ENCODE assay signal across 2 cellular contexts in genomic region chr1:47752048-47752451, GRCh38.
TF ChIP-seq lines count a peak whose summit lies in the region.

No MANE protein-coding gene starts in this region.

TF ChIP-seq in IMR-90, 13 proteins besides CTCF, POLR2A, EP300 and RAD21:
- no peak for TF ChIP-seq MAZ (IDR thresholded peaks at IDR 0.05; ENCODE audit: borderline replicate concordance, low read depth, low read length)
- no peak for TF ChIP-seq MXI1 (IDR thresholded peaks at IDR 0.05; ENCODE audit: borderline replicate concordance, low read depth, low read length)
- no peak for TF ChIP-seq FOS (IDR thresholded peaks at IDR 0.05; ENCODE audit: low read depth, low read length)
- no peak for TF ChIP-seq BHLHE40 (IDR thresholded peaks at IDR 0.05; ENCODE audit: low read depth, low read length)
- TF ChIP-seq RCOR1 (IDR thresholded peaks at IDR 0.05; ENCODE audit: insufficient replicate concordance, low read length), result no peak
- TF ChIP-seq CEBPB (IDR thresholded peaks at IDR 0.05; ENCODE audit: low read depth, low read length), result no peak
- no peak for TF ChIP-seq SMC3 (IDR thresholded peaks at IDR 0.05; ENCODE audit: low read depth, low read length)
- no peak for TF ChIP-seq NFE2L2 (IDR thresholded peaks at IDR 0.05; ENCODE audit: low read depth, low read length)
- TF ChIP-seq USF2 (IDR thresholded peaks at IDR 0.05; ENCODE audit: low read depth, low read length), result no peak
- TF ChIP-seq, protein P1, sequence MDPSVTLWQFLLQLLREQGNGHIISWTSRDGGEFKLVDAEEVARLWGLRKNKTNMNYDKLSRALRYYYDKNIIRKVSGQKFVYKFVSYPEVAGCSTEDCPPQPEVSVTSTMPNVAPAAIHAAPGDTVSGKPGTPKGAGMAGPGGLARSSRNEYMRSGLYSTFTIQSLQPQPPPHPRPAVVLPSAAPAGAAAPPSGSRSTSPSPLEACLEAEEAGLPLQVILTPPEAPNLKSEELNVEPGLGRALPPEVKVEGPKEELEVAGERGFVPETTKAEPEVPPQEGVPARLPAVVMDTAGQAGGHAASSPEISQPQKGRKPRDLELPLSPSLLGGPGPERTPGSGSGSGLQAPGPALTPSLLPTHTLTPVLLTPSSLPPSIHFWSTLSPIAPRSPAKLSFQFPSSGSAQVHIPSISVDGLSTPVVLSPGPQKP (IDR thresholded peaks at IDR 0.05; ENCODE audit: borderline replicate concordance, low read depth, low read length), result no peak
- TF ChIP-seq CHD1 (IDR thresholded peaks at IDR 0.05; ENCODE audit: low read depth, low read length), result no peak

TF ChIP-seq in endothelial cell of umbilical vein, 7 proteins besides CTCF, POLR2A, EP300 and RAD21:
- TF ChIP-seq, protein P2, sequence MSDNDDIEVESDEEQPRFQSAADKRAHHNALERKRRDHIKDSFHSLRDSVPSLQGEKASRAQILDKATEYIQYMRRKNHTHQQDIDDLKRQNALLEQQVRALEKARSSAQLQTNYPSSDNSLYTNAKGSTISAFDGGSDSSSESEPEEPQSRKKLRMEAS (IDR thresholded peaks at IDR 0.05; ENCODE audit: insufficient read depth, insufficient read length), result no peak
- TF ChIP-seq MYC (IDR thresholded peaks at IDR 0.05; ENCODE audit: low read depth, low read length), result no peak
- TF ChIP-seq EZH2 (IDR thresholded peaks at IDR 0.05; ENCODE audit: borderline replicate concordance, low read depth, low read length, severe bottlenecking), result no peak
- no peak for TF ChIP-seq POLR2AphosphoS5 (IDR thresholded peaks at IDR 0.05; ENCODE audit: insufficient read depth, low read depth, low read length)
- no peak for TF ChIP-seq GATA2 (IDR thresholded peaks at IDR 0.05; ENCODE audit: insufficient read depth, insufficient read length, low read depth, low read length)
- TF ChIP-seq FOS (IDR thresholded peaks at IDR 0.05; ENCODE audit: borderline replicate concordance, insufficient read depth, low read length), result no peak
- no peak for TF ChIP-seq JUN (IDR thresholded peaks at IDR 0.05; ENCODE audit: borderline replicate concordance, insufficient read depth, insufficient read length, low read depth)
